Comparison of ENCODE assay signal across 20 cellular contexts in genomic region chr1:33516891-33517550, GRCh38. TPM values are rescaled to one million over a fixed set of nuclear protein-coding genes. Genes with fewer than 3 reads are reported as not detected.
DNase-seq lines count a peak whose midpoint lies in the region; ATAC-seq and TF ChIP-seq lines count a peak whose summit lies in the region.
"Had no signal": no experiment of that assay in that cellular context is flagged by ENCODE, and none has a peak within 500 bp of the region (broad histone marks: within the 10 kb centered on the region; RNA-seq: fewer than 3 reads in every experiment).

No MANE protein-coding gene starts in this region.

- no peak for ATAC-seq in HG03571 (IDR thresholded peaks at IDR 0.05; ENCODE audit: unreplicated experiment)
- no peak for ATAC-seq in GM21381 (IDR thresholded peaks at IDR 0.05; ENCODE audit: unreplicated experiment)

- H3K36me3 ChIP-seq in MG63 = no peaks in the 10 kb centered on the region
- H3K36me3 ChIP-seq in fibroblast of lung (ENCODE audit: control insufficient read depth, insufficient read depth, low read length) = no peaks in the 10 kb centered on the region
- H3K36me3 ChIP-seq: Peyer's patch had no signal

- peak overlapping the region; percentile 37 for H3K4me2 ChIP-seq in fibroblast of lung (ENCODE audit: extremely low read depth, insufficient read depth, low read length)

- H3K27me3 ChIP-seq in MG63 (no peaks in the 10 kb centered on the region), fibroblast of lung (ENCODE audit: control insufficient read depth, insufficient read depth, low read length) (no peaks in the 10 kb centered on the region)
- H3K27me3 ChIP-seq: Peyer's patch had no signal

- TF ChIP-seq CTCF in fibroblast of lung (conservative IDR thresholded peaks at IDR 0.05 in 1 of 2, IDR thresholded peaks at IDR 0.05 in 1 of 2; ENCODE audit: low read depth in 1 of 2, low read length in 2 of 2) = no peak

- no peak overlapping the region for H3K4me3 ChIP-seq in MG63
- no peak overlapping the region for H3K4me3 ChIP-seq in fibroblast of lung (replicated peaks in 1 of 4; ENCODE audit: control extremely low read depth in 1 of 4, insufficient read depth in 1 of 4, low read depth in 3 of 4, low read length in 4 of 4)
- H3K4me3 ChIP-seq: Peyer's patch, SK-N-MC had no signal

- no peak overlapping the region for H2AFZ ChIP-seq in fibroblast of lung (ENCODE audit: low read length)

- H3K4me1 ChIP-seq in fibroblast of lung (ENCODE audit: control insufficient read depth, extremely low read depth, insufficient read depth, low read length) = peaks cover 3% of the 10 kb centered on the region
- H3K4me1 ChIP-seq: Peyer's patch had no signal

- H3K9ac ChIP-seq in fibroblast of lung (ENCODE audit: insufficient read depth, low read length) = no peak overlapping the region

- H4K20me1 ChIP-seq in fibroblast of lung (ENCODE audit: control insufficient read depth, extremely low read depth, insufficient read depth, low read length) = no peaks in the 10 kb centered on the region

- H3K27ac ChIP-seq in fibroblast of lung (ENCODE audit: insufficient read depth, low read length) = no peak overlapping the region
- peak overlapping the region; percentile 22 for H3K27ac ChIP-seq in temporal lobe (ENCODE audit: low read depth, low read length)
- H3K27ac ChIP-seq: 22Rv1, Peyer's patch, SK-N-MC had no signal

- no peaks in the 10 kb centered on the region for H3K79me2 ChIP-seq in fibroblast of lung (ENCODE audit: control insufficient read depth, insufficient read depth, low read length)

- H3K9me3 ChIP-seq in MG63 (no peaks in the 10 kb centered on the region), fibroblast of lung (ENCODE audit: control insufficient read depth, insufficient read depth, low read depth, low read length) (no peaks in the 10 kb centered on the region)
- H3K9me3 ChIP-seq: Peyer's patch had no signal

- peak; percentile 50 for DNase-seq in DMS 273 (lab: John Stamatoyannopoulos, UW; ENCODE audit: unreplicated experiment)
- DNase-seq in DMS 273 treated with DMSO at 0.1 percent for 48 hours (lab: John Stamatoyannopoulos, UW) = no peak
- DNase-seq in MG63 = peak; percentile 53
- peak in 1 of 2 donors; percentile 40 for DNase-seq in fibroblast of lung (ENCODE audit: low read depth in 2 of 2)
- DNase-seq in NOMO-1 treated with DMSO at 0.1 percent for 48 hours (lab: John Stamatoyannopoulos, UW; ENCODE audit: unreplicated experiment) = no peak
- DNase-seq: Calu3, KG1, MM.1S, NCI-H1048, NCI-H1417, NCI-H2029 treated with DMSO at 0.1 percent for 48 hours, NCI-H526 treated with DMSO at 0.1 percent for 48 hours, OCI-M1, Peyer's patch, SIG-M5 had no signal

RNA-seq across cellular contexts. Expression of gene ZSCAN20, which starts 44.6 kb away (rescaled TPM):
- 2.4 and 6.7 TPM in 2 replicates for total RNA-seq in MG63 (2014; rRNA removed; shearing (Covaris generic); ENCODE audit: low replicate concordance)
- total RNA-seq in fibroblast of lung (8.7 and 13.0 TPM in 2 replicates), temporal lobe (6.9 TPM)
- 2.0 and 3.1 TPM in 2 replicates for polyA plus RNA-seq in fibroblast of lung
- 1.5 and 2.8 TPM in 2 replicates for polyA plus RNA-seq in fibroblast of lung (2012)
- polyA minus RNA-seq in fibroblast of lung (ENCODE audit: low replicate concordance) = 2.3 and 5.1 TPM in 2 replicates

Comparison
In these comparisons a context has a peak if more than half of its experiments do, and no peak if none do; other contexts are left out.
1. DNase-seq: peak in DMS 273 (single experiment) and MG63 (single experiment); none in DMS 273 treated with DMSO at 0.1 percent for 48 hours (single experiment) and NOMO-1 treated with DMSO at 0.1 percent for 48 hours (single experiment).